Comparison of ENCODE assay signal across 1 cellular context in genomic region chr15:28111552-28111951, GRCh38.
TF ChIP-seq lines count a peak whose summit lies in the region.

No MANE protein-coding gene starts in this region.

TF ChIP-seq in SK-N-SH, 30 proteins besides CTCF, POLR2A, EP300 and RAD21 (continued from another document):
- TF ChIP-seq REST (IDR thresholded peaks at IDR 0.05; ENCODE audit: low read depth, low read length): no peak
- TF ChIP-seq MXI1 (IDR thresholded peaks at IDR 0.05; ENCODE audit: low read depth, low read length): no peak
